In genomic region chr7:71343039-71343438, GRCh38 we compare ENCODE assay signal across 25 cellular contexts.
"Had no signal": no experiment of that assay in that cellular context is flagged by ENCODE, and none has a peak within 500 bp of the region (broad histone marks: within the 10 kb centered on the region; RNA-seq: fewer than 3 reads in every experiment).

No MANE protein-coding gene starts in this region.

- H3K36me3 ChIP-seq: ascending aorta, breast epithelium, cardiac muscle cell, colonic mucosa, esophagus squamous epithelium had no signal

- H3K4me3 ChIP-seq: ascending aorta, breast epithelium, cardiac muscle cell, colonic mucosa, esophagus squamous epithelium had no signal

- H3K4me1 ChIP-seq: ascending aorta, breast epithelium, colonic mucosa, esophagus squamous epithelium had no signal

- H3K9me3 ChIP-seq: ascending aorta, colonic mucosa, esophagus squamous epithelium had no signal

- H3K27ac ChIP-seq: ascending aorta, breast epithelium, cardiac muscle cell, colonic mucosa, epithelial cell of prostate, esophagus squamous epithelium had no signal

- H3K27me3 ChIP-seq: ascending aorta, breast epithelium, cardiac muscle cell, colonic mucosa, esophagus squamous epithelium had no signal

- DNase-seq: activated CD4-positive, alpha-beta memory T cell treated with anti-CD3 and anti-CD28 coated beads, Interleukin-2, amount 10 ng/mL, durations not matched to agents 7 days and 5 days; activated CD4-positive, alpha-beta T cell treated with anti-CD3 and anti-CD28 coated beads for 1 hour; activated CD4-positive, alpha-beta T cell treated with anti-CD3 and anti-CD28 coated beads for 4 hours; activated CD4-positive, alpha-beta T cell treated with anti-CD3 and anti-CD28 coated beads, Interleukin-2, amount 10 ng/mL, durations not matched to agents 7 days and 5 days; activated CD4-positive, alpha-beta T cell treated with anti-CD3 and anti-CD28 coated beads, Interleukin-2, amount 50 U/mL, for 4 hours; activated CD8-positive, alpha-beta memory T cell treated with anti-CD3 and anti-CD28 coated beads, Interleukin-2, amount 50 U/mL, for 48 hours; activated gamma-delta T cell; activated naive CD4-positive, alpha-beta T cell; activated naive CD4-positive, alpha-beta T cell treated with anti-CD3 and anti-CD28 coated beads, Interleukin-2, amount 10 ng/mL, durations not matched to agents 7 days and 5 days; activated naive CD8-positive, alpha-beta T cell treated with anti-CD3 and anti-CD28 coated beads, Interleukin-2, amount 10 ng/mL, durations not matched to agents 7 days and 5 days; activated T-cell treated with anti-CD3 and anti-CD28 coated beads for 4 hours; activated T-cell treated with anti-CD3 and anti-CD28 coated beads, Interleukin-2, amount 50 U/mL, for 24 hours; activated T-cell treated with anti-CD3 and anti-CD28 coated beads, Interleukin-2, amount 50 U/mL, for 72 hours; central memory CD4-positive, alpha-beta T cell; cerebellar nuclear complex; colonic mucosa; effector CD8-positive, alpha-beta T cell; esophagus squamous epithelium; foreskin melanocyte; head of caudate nucleus; T-helper 2 cell had no signal
